ENCODE assay signal across 2 cellular contexts in genomic region chr3:46546896-46547440, GRCh38.
TF ChIP-seq lines count a peak whose summit lies in the region.

No MANE protein-coding gene starts in this region.

TF ChIP-seq in GM23338, 12 proteins besides CTCF, POLR2A, EP300 and RAD21:
- TF ChIP-seq REST (IDR thresholded peaks at IDR 0.05; ENCODE audit: unreplicated experiment) (no peak), ZNF114 (CRISPR knock-in tag; IDR thresholded peaks at IDR 0.05) (no peak), STAT1 (IDR thresholded peaks at IDR 0.05; ENCODE audit: unreplicated experiment) (no peak), JUNB (IDR thresholded peaks at IDR 0.05; ENCODE audit: unreplicated experiment) (no peak), EZH2phosphoT487 (IDR thresholded peaks at IDR 0.05; ENCODE audit: unreplicated experiment) (no peak), EZH2 (IDR thresholded peaks at IDR 0.05; ENCODE audit: low read depth, unreplicated experiment) (no peak), NANOG (IDR thresholded peaks at IDR 0.05; ENCODE audit: borderline replicate concordance) (no peak)

TF ChIP-seq in K562, 482 proteins besides CTCF, POLR2A, EP300 and RAD21:
- TF ChIP-seq SNIP1 (IDR thresholded peaks at IDR 0.05; ENCODE audit: low read depth) (no peak), CREB3 (tag; conservative IDR thresholded peaks at IDR 0.05; ENCODE audit: low read depth) (0 out of 2 replicates have a peak, but pooled peaks have one; percentile 33)
